Comparison of ENCODE assay signal across 8 cellular contexts in the genomic region with DNA sequence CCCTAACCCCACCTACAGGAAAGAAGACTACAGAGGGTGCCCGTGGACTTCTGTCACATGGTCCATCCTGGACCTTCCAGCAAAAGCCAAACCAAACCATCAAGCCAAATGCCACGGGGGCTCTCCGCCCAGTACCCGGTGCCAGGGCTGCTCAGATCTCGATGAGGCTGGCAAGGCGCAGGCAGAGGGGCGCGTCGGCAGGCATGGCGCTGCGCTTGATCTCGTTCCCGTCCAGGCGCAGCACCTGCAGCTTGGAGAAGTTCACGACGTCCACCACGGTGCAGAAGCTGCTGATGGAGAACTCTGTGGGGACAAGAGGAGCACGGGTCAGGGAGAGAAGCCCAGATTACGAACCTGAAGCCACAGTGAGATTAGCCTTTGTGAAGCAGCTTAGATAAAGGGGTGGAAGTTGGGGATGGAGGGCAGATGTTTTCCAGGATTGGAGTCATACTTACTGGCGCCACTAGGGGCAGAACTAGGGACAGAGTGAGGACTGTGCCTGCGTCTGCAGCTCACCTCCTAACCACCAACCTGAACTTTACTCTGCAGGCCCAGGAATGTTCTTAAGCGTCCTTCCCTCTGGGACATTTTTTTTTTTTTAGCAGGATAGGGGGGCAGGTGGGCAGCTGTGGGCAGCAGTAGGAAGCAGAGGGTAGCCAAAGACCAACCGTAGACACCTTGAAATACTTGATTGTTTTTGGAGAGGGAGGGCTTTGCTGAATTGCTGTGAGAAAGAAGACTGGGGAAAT. TPM values are rescaled to one million over a fixed set of nuclear protein-coding genes. Genes with fewer than 3 reads are reported as not detected.
DNase-seq lines count a peak whose midpoint lies in the region; ATAC-seq and TF ChIP-seq lines count a peak whose summit lies in the region.

No MANE protein-coding gene starts in this region.

- H3K4me1 Mint-ChIP-seq in activated CD8-positive, alpha-beta T cell treated with anti-CD3 and anti-CD28 coated beads for 36 hours (ENCODE audit: low read depth), result peaks cover 9% of the 10 kb centered on the region
- peaks cover 60% of the 10 kb centered on the region for H3K4me1 Mint-ChIP-seq in nephron

- H3K4me3 ChIP-seq in epithelial cell of esophagus (ENCODE audit: low read length), result no peak overlapping the region

- intact Hi-C loops in activated CD8-positive, alpha-beta T cell treated with anti-CD3 and anti-CD28 coated beads for 36 hours (cut with micrococcal nuclease), result loop anchor here (10.0 kb wide), 1 partner anchor 362 kb away; no protein-coding TSS in a partner anchor
- intact Hi-C loops in posterior vena cava (cut with DNase I), result loop anchor here in 1 of 2 donors (2.0 kb wide), 1 partner anchor 134 kb away; no protein-coding TSS in a partner anchor

- peak; percentile 65 for ATAC-seq in activated CD8-positive, alpha-beta T cell treated with anti-CD3 and anti-CD28 coated beads for 36 hours

- peak; percentile 82 for TF ChIP-seq CTCF in activated CD8-positive, alpha-beta T cell treated with anti-CD3 and anti-CD28 coated beads for 36 hours (IDR thresholded peaks at IDR 0.05)
- TF ChIP-seq CTCF in epithelial cell of esophagus (IDR thresholded peaks at IDR 0.05; ENCODE audit: insufficient read depth, low read depth, low read length, missing control alignments) (peak; percentile 89), nephron (IDR thresholded peaks at IDR 0.05; ENCODE audit: unreplicated experiment in 3 of 3) (peak; percentile 64 to 71 (median 69))

- no peak overlapping the region for H3K4me3 Mint-ChIP-seq in activated CD8-positive, alpha-beta T cell treated with anti-CD3 and anti-CD28 coated beads for 36 hours
- peak overlapping the region in 1 of 3 experiments; percentile 18 for H3K4me3 Mint-ChIP-seq in nephron

- CTCF ChIA-PET in activated CD8-positive, alpha-beta T cell treated with anti-CD3 and anti-CD28 coated beads for 36 hours (lab: Charles Lee), result interaction anchor here (0.5 to 24.8 kb wide), 38 partner anchors 7 to 357 kb away, joined by 3 to 1114 read pairs (median 3); a partner anchor contains a TSS

- H3K27me3 Mint-ChIP-seq in activated CD8-positive, alpha-beta T cell treated with anti-CD3 and anti-CD28 coated beads for 36 hours, result peaks cover 11% of the 10 kb centered on the region
- H3K27me3 Mint-ChIP-seq in nephron (ENCODE audit: low read depth), result peaks cover 15% of the 10 kb centered on the region

- peak; percentile 17 to 44 for DNase-seq in AML-193 (lab: John Stamatoyannopoulos, UW)
- peak; percentile 70 for DNase-seq in GM19238 (ENCODE audit: insufficient read length, low spot score)
- peak; percentile 38 for DNase-seq in NCI-H510A (lab: John Stamatoyannopoulos, UW)
- DNase-seq in activated CD8-positive, alpha-beta T cell treated with anti-CD3 and anti-CD28 coated beads for 36 hours, result peak; percentile 50
- DNase-seq in epithelial cell of esophagus (ENCODE audit: low read depth), result peak; percentile 64
- DNase-seq in posterior vena cava (ENCODE audit: low spot score), result no peak
- DNase-seq in dedifferentiated amniotic fluid mesenchymal stem cell (ENCODE audit: extremely low spot score), result no peak

- no peak overlapping the region for H3K27ac Mint-ChIP-seq in activated CD8-positive, alpha-beta T cell treated with anti-CD3 and anti-CD28 coated beads for 36 hours
- H3K27ac Mint-ChIP-seq in nephron, result peak overlapping the region; percentile 70 to 84 (median 77)

- H3K9me3 Mint-ChIP-seq in activated CD8-positive, alpha-beta T cell treated with anti-CD3 and anti-CD28 coated beads for 36 hours, result no peaks in the 10 kb centered on the region
- no peaks in the 10 kb centered on the region for H3K9me3 Mint-ChIP-seq in nephron

- POLR2A ChIA-PET in activated CD8-positive, alpha-beta T cell treated with anti-CD3 and anti-CD28 coated beads for 36 hours (lab: Charles Lee), result interaction anchor here (1.1 to 1.2 kb wide), 2 partner anchors 16 to 146 kb away, joined by 3 read pairs; no protein-coding TSS in a partner anchor

- H3K36me3 Mint-ChIP-seq in activated CD8-positive, alpha-beta T cell treated with anti-CD3 and anti-CD28 coated beads for 36 hours (ENCODE audit: low read depth), result no peaks in the 10 kb centered on the region
- no peaks in the 10 kb centered on the region for H3K36me3 Mint-ChIP-seq in nephron (ENCODE audit: low read depth)

RNA-seq across cellular contexts. Expression of a gene that starts 8.6 kb away (rescaled TPM):
- 1 to 10 TPM; 1.4 to 2.4 TPM for total RNA-seq in activated CD8-positive, alpha-beta T cell treated with anti-CD3 and anti-CD28 coated beads for 36 hours
- 100 to 1,000 TPM; 102 to 216 TPM for total RNA-seq in posterior vena cava

RNA-seq across cellular contexts. Expression of a gene that starts 37.0 kb away (rescaled TPM):
- 100 to 1,000 TPM; 115 TPM for total RNA-seq in activated CD8-positive, alpha-beta T cell treated with anti-CD3 and anti-CD28 coated beads for 36 hours
- total RNA-seq in posterior vena cava, result 100 to 1,000 TPM in 1 of 2 donors, 10 to 100 TPM in 1; 64.7 to 153 TPM

Comparison
In these comparisons a context has a peak if more than half of its experiments do, and no peak if none do; other contexts are left out.
1. DNase-seq: peak in AML-193 (2 of 2), GM19238 (single experiment), NCI-H510A (single experiment), activated CD8-positive, alpha-beta T cell treated with anti-CD3 and anti-CD28 coated beads for 36 hours (single experiment) and epithelial cell of esophagus (single experiment); none in posterior vena cava (single experiment) and dedifferentiated amniotic fluid mesenchymal stem cell (single experiment).
2. RNA of a gene that starts 8.6 kb away (total RNA-seq): 102 to 216 TPM in posterior vena cava; 1.4 to 2.4 TPM in activated CD8-positive, alpha-beta T cell treated with anti-CD3 and anti-CD28 coated beads for 36 hours; every median in the first group is over 10 times any median in the second.
3. Peak in every context shown above with its lines, with median percentiles within 50 percentile points of each other: CTCF ChIP-seq.